27 cellular contexts compared by ENCODE assay signal in the genomic region with DNA sequence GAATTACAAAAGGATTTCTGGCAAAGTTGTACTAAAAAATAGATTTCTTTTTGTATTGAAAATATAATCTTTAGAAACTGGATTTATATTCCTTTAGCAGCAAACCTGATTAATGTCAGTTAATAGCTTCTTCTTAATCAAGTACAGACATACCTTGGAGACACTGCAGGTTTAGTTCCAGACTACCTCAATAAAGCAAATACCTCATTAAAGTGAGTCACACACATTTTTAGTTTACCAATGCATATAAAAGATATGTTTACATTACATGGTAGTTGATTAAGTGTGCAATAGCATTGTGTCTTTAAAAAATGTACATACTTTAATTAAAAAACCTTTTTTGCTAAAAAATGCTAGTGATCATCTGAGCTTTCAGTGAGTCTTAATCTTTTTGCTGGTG.
"Had no signal": no experiment of that assay in that cellular context is flagged by ENCODE, and none has a peak within 500 bp of the region (broad histone marks: within the 10 kb centered on the region; RNA-seq: fewer than 3 reads in every experiment).

No MANE protein-coding gene starts in this region.

- H3K4me1 ChIP-seq: stomach, testis, thyroid gland, tibial artery, tibial nerve, transverse colon, upper lobe of left lung, upper lobe of right lung, uterus, vagina had no signal

- ATAC-seq: stimulated activated effector memory CD8-positive, alpha-beta T cell treated with anti-CD3 and anti-CD28 coated beads, Interleukin-12 subunit alpha, Interleukin-12 subunit beta, amount 100 ng/mL, for 72 hours; stimulated activated memory B cell treated with anti-CD40 and anti-IgM and Interleukin-4, amounts not matched to agents 10 μg/mL and 1 μg/mL and 100 μg/mL, for 72 hours; stimulated activated naive B cell treated with anti-CD40 and anti-IgM and Interleukin-4, amounts not matched to agents 10 μg/mL and 1 μg/mL and 100 μg/mL, for 72 hours; stimulated activated naive CD8-positive, alpha-beta T cell treated with anti-CD3 and anti-CD28 coated beads, Interleukin-15, amount 100 ng/mL, for 72 hours; stimulated activated naive CD8-positive, alpha-beta T cell treated with anti-CD3 and anti-CD28 coated beads, Interleukin-15, Interleukin-2, amounts not matched to agents 100 U/mL and 50 U/mL, for 24 hours; upper lobe of right lung had no signal

- H3K27me3 ChIP-seq: stomach, suprapubic skin, testis, thyroid gland, tibial artery, tibial nerve, transverse colon, upper lobe of left lung, upper lobe of right lung, uterus, vagina had no signal

- H3K9me3 ChIP-seq: testis, thyroid gland, upper lobe of right lung, uterus, vagina had no signal

- H3K4me3 ChIP-seq: stomach, suprapubic skin, testis, thoracic aorta, thyroid gland, tibial artery, tibial nerve, transverse colon, upper lobe of left lung, upper lobe of right lung, uterus, vagina had no signal

- DNase-seq: stimulated activated CD4-positive, alpha-beta T cell treated with anti-CD3 and anti-CD28 coated beads, Interleukin-2, amount 100 ng/mL, for 48 hours; stimulated activated CD4-positive, alpha-beta T cell treated with anti-CD3 and anti-CD28 coated beads, Interleukin-4, amount 100 ng/mL, for 1 hour; stimulated activated CD4-positive, alpha-beta T cell treated with anti-CD3 and anti-CD28 coated beads, Interleukin-4, amount 100 ng/mL, for 24 hours; stimulated activated CD4-positive, alpha-beta T cell treated with anti-CD3 and anti-CD28 coated beads, Interleukin-4, amount 100 ng/mL, for 4 hours; stimulated activated CD8-positive, alpha-beta memory T cell treated with anti-CD3 and anti-CD28 coated beads, Interleukin-4, amount 100 ng/mL, for 48 hours; stimulated activated naive B cell treated with anti-CD40 and anti-IgM and Interleukin-4, amounts not matched to agents 10 μg/mL and 1 μg/mL and 100 μg/mL, for 72 hours; stimulated activated naive CD4-positive, alpha-beta T cell; stimulated activated naive CD4-positive, alpha-beta T cell treated with Interleukin-2 at 50 U/mL for 16 hours; stimulated activated naive CD8-positive, alpha-beta T cell treated with anti-CD3 and anti-CD28 coated beads, Interleukin-15, amount 100 ng/mL, for 72 hours; stimulated activated naive CD8-positive, alpha-beta T cell treated with anti-CD3 and anti-CD28 coated beads, Interleukin-15, Interleukin-2, amounts not matched to agents 100 U/mL and 50 U/mL, for 24 hours; stomach; substantia nigra; testis; thyroid gland; tibial artery; transverse colon; trophoblast cell; upper lobe of left lung; upper lobe of right lung; uterus had no signal

- FAIRE-seq: urothelium cell line had no signal

- H3K36me3 ChIP-seq: stomach, suprapubic skin, thoracic aorta, thyroid gland, tibial nerve, transverse colon, upper lobe of left lung, upper lobe of right lung, uterus, vagina had no signal

- H3K27ac ChIP-seq: stomach, suprapubic skin, testis, thoracic aorta, thyroid gland, tibial artery, tibial nerve, transverse colon, upper lobe of left lung, upper lobe of right lung, uterus, vagina had no signal
